17 cellular contexts compared by ENCODE assay signal in the genomic region with DNA sequence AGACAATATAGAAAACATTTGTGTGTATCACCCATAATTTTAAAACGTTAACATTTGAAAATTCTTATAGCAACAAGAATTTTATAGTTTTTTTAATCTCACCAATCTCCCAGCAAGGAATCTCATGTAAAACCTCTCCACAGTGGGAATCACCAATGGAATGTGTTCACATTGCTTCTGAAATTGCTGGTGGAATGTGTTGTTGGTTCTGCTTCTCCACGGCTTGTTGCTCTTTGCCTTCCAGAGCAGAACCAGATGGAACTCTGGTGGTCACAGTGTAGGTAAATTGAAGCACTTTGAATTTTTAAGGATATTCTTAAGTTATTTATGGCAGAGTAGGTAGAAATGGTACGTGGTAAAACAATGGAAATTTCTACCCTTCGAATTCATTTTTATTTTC.
"Had no signal": no experiment of that assay in that cellular context is flagged by ENCODE, and none has a peak within 500 bp of the region (broad histone marks: within the 10 kb centered on the region; RNA-seq: fewer than 3 reads in every experiment).

No MANE protein-coding gene starts in this region.

- H3K36me3 ChIP-seq: prostate gland had no signal

- H3K4me1 Mint-ChIP-seq: activated naive CD8-positive, alpha-beta T cell treated with anti-CD3 and anti-CD28 coated beads, Interleukin-2, amount 50 U/mL, for 24 hours; brain; nephron had no signal

- DNase-seq: activated CD4-positive, alpha-beta T cell treated with anti-CD3 and anti-CD28 coated beads for 48 hours; activated CD8-positive, alpha-beta memory T cell treated with anti-CD3 and anti-CD28 coated beads, Interleukin-2, amount 50 U/mL, for 48 hours; activated CD8-positive, alpha-beta T cell treated with anti-CD3 and anti-CD28 coated beads, Interleukin-2, amount 10 ng/mL, durations not matched to agents 7 days and 5 days; activated naive CD4-positive, alpha-beta T cell; activated naive CD8-positive, alpha-beta T cell treated with anti-CD3 and anti-CD28 coated beads, Interleukin-2, amount 50 U/mL, for 24 hours; left lung; occipital lobe; stimulated activated CD4-positive, alpha-beta T cell treated with anti-CD3 and anti-CD28 coated beads, Interleukin-12 subunit alpha, Interleukin-12 subunit beta, amount 100 ng/mL, for 4 hours; stimulated activated CD4-positive, alpha-beta T cell treated with anti-CD3 and anti-CD28 coated beads, Interleukin-4, amount 100 ng/mL, for 1 hour; stimulated activated CD8-positive, alpha-beta memory T cell treated with anti-CD3 and anti-CD28 coated beads, Interleukin-4, amount 100 ng/mL, for 48 hours; stimulated activated naive CD8-positive, alpha-beta T cell treated with anti-CD3 and anti-CD28 coated beads, Interleukin-15, Interleukin-2, amounts not matched to agents 100 U/mL and 50 U/mL, for 24 hours; T-helper 1 cell; upper lobe of right lung had no signal

- H3K4me3 ChIP-seq: left lung, prostate gland, suprapubic skin, upper lobe of right lung had no signal

- H3K27me3 Mint-ChIP-seq: activated naive CD8-positive, alpha-beta T cell treated with anti-CD3 and anti-CD28 coated beads, Interleukin-2, amount 50 U/mL, for 24 hours; brain had no signal

- H3K27ac Mint-ChIP-seq: activated CD8-positive, alpha-beta T cell treated with anti-CD3 and anti-CD28 coated beads, Interleukin-2, amount 10 ng/mL, durations not matched to agents 7 days and 5 days; activated naive CD8-positive, alpha-beta T cell treated with anti-CD3 and anti-CD28 coated beads, Interleukin-2, amount 50 U/mL, for 24 hours; brain had no signal

- H3K27ac ChIP-seq: left lung, prostate gland, suprapubic skin, upper lobe of right lung had no signal

- H3K4me3 Mint-ChIP-seq: activated CD8-positive, alpha-beta T cell treated with anti-CD3 and anti-CD28 coated beads, Interleukin-2, amount 10 ng/mL, durations not matched to agents 7 days and 5 days; activated naive CD8-positive, alpha-beta T cell treated with anti-CD3 and anti-CD28 coated beads, Interleukin-2, amount 50 U/mL, for 24 hours; brain; nephron had no signal

- H3K27me3 ChIP-seq: left lung, suprapubic skin, upper lobe of right lung had no signal

- H3K4me1 ChIP-seq: left lung, prostate gland, suprapubic skin, upper lobe of right lung had no signal

- H3K9me3 Mint-ChIP-seq: activated naive CD8-positive, alpha-beta T cell treated with anti-CD3 and anti-CD28 coated beads, Interleukin-2, amount 50 U/mL, for 24 hours; brain; nephron had no signal
